ENCODE assay signal across 8 cellular contexts in the genomic region with DNA sequence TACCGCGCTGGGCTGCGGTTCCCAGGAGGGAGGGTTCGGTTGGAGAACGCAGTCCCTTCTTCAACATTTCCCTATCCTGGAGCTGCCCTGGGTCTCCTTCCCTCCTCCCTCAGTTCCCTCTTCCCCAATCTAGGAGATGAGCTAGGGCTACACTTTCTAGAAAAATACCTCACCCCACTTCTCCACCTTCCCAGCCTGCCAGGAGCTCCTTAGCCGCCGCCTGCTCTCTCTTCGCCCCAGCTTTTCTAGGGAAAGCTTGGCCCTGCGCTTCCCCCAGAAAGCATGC. TPM values are rescaled to one million over a fixed set of nuclear protein-coding genes. Genes with fewer than 3 reads are reported as not detected.
A peak's percentile ranks its signal among the peaks of the same experiment; 100 is the strongest.
DNase-seq lines count a peak whose midpoint lies in the region; ATAC-seq and TF ChIP-seq lines count a peak whose summit lies in the region.

No MANE protein-coding gene starts in this region.

- peaks cover 28% of the 10 kb centered on the region for H3K4me1 ChIP-seq in CD4-positive, alpha-beta memory T cell (ENCODE audit: insufficient read depth, low read length)
- H3K4me1 ChIP-seq in parathyroid adenoma = no peaks in the 10 kb centered on the region

- peaks cover 0 to 3% (median 0%) of the 10 kb centered on the region in 8 donors for H3K9me3 Mint-ChIP-seq in CD4-positive, alpha-beta memory T cell
- H3K9me3 Mint-ChIP-seq in T-cell = peaks cover 0 to 6% (median 0%) of the 10 kb centered on the region in 3 donors

- DNase-seq in CD4-positive, alpha-beta memory T cell = no peak
- DNase-seq in T-cell (no peak), fibroblast of pulmonary artery (ENCODE audit: low read depth) (no peak), mucosa of gallbladder (ENCODE audit: low spot score) (no peak), NCI-H524 (lab: John Stamatoyannopoulos, UW) (no peak)
- no peak for DNase-seq in stimulated activated CD4-positive, alpha-beta T cell treated with anti-CD3 and anti-CD28 coated beads, Interleukin-4, amount 100 ng/mL, for 24 hours

- peaks cover 0 to 2% of the 10 kb centered on the region in 2 donors for H3K36me3 Mint-ChIP-seq in CD4-positive, alpha-beta memory T cell
- H3K36me3 Mint-ChIP-seq in T-cell = no peaks in the 10 kb centered on the region

- no peak overlapping the region for H3K27ac Mint-ChIP-seq in CD4-positive, alpha-beta memory T cell
- H3K27ac Mint-ChIP-seq in T-cell = no peak overlapping the region

- peak overlapping the region in 7 of 8 donors; percentile 40 to 80 (median 77) for H3K4me3 Mint-ChIP-seq in CD4-positive, alpha-beta memory T cell
- peak overlapping the region; percentile 66 to 85 (median 73) for H3K4me3 Mint-ChIP-seq in T-cell

- H3K27me3 ChIP-seq in CD4-positive, alpha-beta memory T cell (ENCODE audit: insufficient read depth, low read length) = peaks cover 5% of the 10 kb centered on the region
- no peaks in the 10 kb centered on the region for H3K27me3 ChIP-seq in parathyroid adenoma (ENCODE audit: control insufficient read depth, insufficient read depth, low read length)

- H3K4me3 ChIP-seq in CD4-positive, alpha-beta memory T cell (ENCODE audit: low read length in 2 of 2) = no peak overlapping the region
- H3K4me3 ChIP-seq in fibroblast of pulmonary artery (replicated peaks; ENCODE audit: low read depth, low read length) = peak overlapping the region; percentile 84
- H3K4me3 ChIP-seq in parathyroid adenoma (ENCODE audit: low read depth, low read length) = peak overlapping the region; percentile 92

- ATAC-seq in T-cell (replicated peaks in 1 of 4) (no peak), GM19463 (IDR thresholded peaks at IDR 0.05; ENCODE audit: unreplicated experiment) (no peak)

- peak overlapping the region; percentile 98 for H3K4me2 ChIP-seq in parathyroid adenoma (ENCODE audit: low read length)

- H3K9me3 ChIP-seq in CD4-positive, alpha-beta memory T cell (ENCODE audit: control insufficient read depth in 1 of 2, low read length in 2 of 2) = no peaks in the 10 kb centered on the region
- no peaks in the 10 kb centered on the region for H3K9me3 ChIP-seq in parathyroid adenoma (ENCODE audit: control insufficient read depth, low read length)

- intact Hi-C loops in CD4-positive, alpha-beta memory T cell (cut with micrococcal nuclease) = no loop called here

- H3K27me3 Mint-ChIP-seq in CD4-positive, alpha-beta memory T cell = peaks cover 47 to 50% of the 10 kb centered on the region in 2 donors
- H3K27me3 Mint-ChIP-seq in T-cell = peaks cover 59 to 67% of the 10 kb centered on the region in 2 donors

- TF ChIP-seq CTCF in fibroblast of pulmonary artery (IDR thresholded peaks at IDR 0.05; ENCODE audit: low read length, missing control alignments) (no peak), parathyroid adenoma (IDR thresholded peaks at IDR 0.05) (no peak)

- peak overlapping the region; percentile 62 for H2AFZ ChIP-seq in parathyroid adenoma

- CTCF ChIA-PET in CD4-positive, alpha-beta memory T cell (lab: Charles Lee; ENCODE audit: partially characterized antibody) = no interaction called here
- CTCF ChIA-PET in T-cell (lab: Charles Lee) = no interaction called here

- no peak overlapping the region for H3K9ac ChIP-seq in parathyroid adenoma

- H3K36me3 ChIP-seq in CD4-positive, alpha-beta memory T cell (ENCODE audit: insufficient read depth, low read length) = no peaks in the 10 kb centered on the region
- no peaks in the 10 kb centered on the region for H3K36me3 ChIP-seq in parathyroid adenoma (ENCODE audit: control insufficient read depth, insufficient read depth, low read length)

- H3K27ac ChIP-seq in CD4-positive, alpha-beta memory T cell (ENCODE audit: low read depth, low read length) = no peak overlapping the region
- peak overlapping the region; percentile 87 for H3K27ac ChIP-seq in parathyroid adenoma

- no peaks in the 10 kb centered on the region for H3K79me2 ChIP-seq in parathyroid adenoma

- peaks cover 22 to 37% (median 29%) of the 10 kb centered on the region in 4 donors for H3K4me1 Mint-ChIP-seq in CD4-positive, alpha-beta memory T cell
- H3K4me1 Mint-ChIP-seq in T-cell = peaks cover 34 to 40% (median 38%) of the 10 kb centered on the region in 3 donors

- POLR2A ChIA-PET in CD4-positive, alpha-beta memory T cell (lab: Charles Lee; ENCODE audit: partially characterized antibody) = no interaction called here
- POLR2A ChIA-PET in T-cell (lab: Charles Lee) = no interaction called here

RNA-seq across cellular contexts. Expression of gene ADAMTS1, which starts 0.5 kb away (rescaled TPM):
- total RNA-seq in CD4-positive, alpha-beta memory T cell = not detected
- polyA plus RNA-seq in CD4-positive, alpha-beta memory T cell = under 1 TPM in 1 of 2 donors, not detected in 1; 0.16 TPM
- total RNA-seq in T-cell (1 to 10 TPM in 2 of 5 donors, under 1 TPM in 3; 0.40 to 1.7 (median 0.72) TPM), mucosa of gallbladder (74.7 TPM)

Comparison
In these comparisons a context has a peak if more than half of its experiments do, and no peak if none do; other contexts are left out.
1. H3K4me3 ChIP-seq: peak in fibroblast of pulmonary artery (single experiment) and parathyroid adenoma (single experiment); none in CD4-positive, alpha-beta memory T cell (0 of 2).
2. RNA of gene ADAMTS1, which starts 0.5 kb away (total RNA-seq): 74.7 TPM in mucosa of gallbladder (single experiment); 0.40 to 1.7 TPM in T-cell and not detected in CD4-positive, alpha-beta memory T cell; every median in the first group is over 10 times any median in the second.